Comparison of ENCODE assay signal across 10 cellular contexts in the genomic region with DNA sequence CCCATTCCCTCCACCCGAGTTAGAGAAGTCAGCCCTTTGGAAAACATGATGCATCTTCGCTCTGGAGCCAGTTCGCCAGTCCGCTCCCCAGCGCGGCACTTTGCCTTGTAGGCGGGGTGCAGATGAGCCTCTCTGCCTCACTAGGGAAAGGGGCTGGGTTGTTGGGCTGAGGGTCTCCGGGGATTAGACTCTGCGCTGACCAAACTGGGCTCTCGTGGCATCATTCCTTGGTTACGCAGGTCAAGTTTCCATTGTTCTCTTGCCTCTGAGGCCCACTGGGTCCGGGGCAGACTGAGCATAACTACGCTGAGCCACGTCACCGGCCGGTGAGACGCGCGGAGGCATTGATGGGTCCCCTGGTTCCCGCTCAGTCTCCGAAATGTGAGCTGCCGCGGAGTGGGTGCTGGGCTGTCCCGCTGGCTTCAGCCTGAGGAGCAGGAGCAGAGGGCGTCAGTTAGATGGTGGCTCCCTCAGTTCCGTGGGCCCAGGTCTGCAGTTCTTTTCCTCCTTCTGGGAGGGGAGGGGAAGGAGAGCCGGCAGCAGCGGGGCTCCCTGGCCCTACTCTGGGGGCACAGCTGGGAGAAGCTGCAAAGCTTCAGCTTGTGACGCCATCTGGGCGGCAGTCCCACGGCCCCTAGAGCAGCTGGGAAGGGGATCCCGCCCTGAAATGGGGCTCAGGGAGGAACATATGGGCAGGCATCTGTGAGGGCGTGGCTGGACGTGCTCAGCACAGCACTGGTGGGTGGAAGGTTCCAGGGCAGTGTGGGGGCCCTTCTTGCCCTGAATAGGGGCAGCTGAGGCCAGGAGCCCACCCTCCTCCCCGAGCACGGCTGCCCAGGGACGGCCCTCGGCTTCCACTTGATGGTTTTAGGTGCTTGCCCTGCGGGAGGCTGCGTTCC.
DNase-seq lines count a peak whose midpoint lies in the region; ATAC-seq and TF ChIP-seq lines count a peak whose summit lies in the region.
"Had no signal": no experiment of that assay in that cellular context is flagged by ENCODE, and none has a peak within 500 bp of the region (broad histone marks: within the 10 kb centered on the region; RNA-seq: fewer than 3 reads in every experiment).

No MANE protein-coding gene starts in this region.

- intact Hi-C loops in posterior vena cava (cut with DNase I), result loop anchor here in 1 of 2 donors (10.0 kb wide), 1 partner anchor 115 kb away; no protein-coding TSS in a partner anchor

- no peaks in the 10 kb centered on the region for H3K79me2 ChIP-seq in ACC112 (ENCODE audit: control insufficient read depth, insufficient read depth, low read length, unreplicated experiment)

- ATAC-seq in GM21528 (IDR thresholded peaks at IDR 0.05; ENCODE audit: low FRiP score, unreplicated experiment), result no peak
- ATAC-seq in GM21390 (IDR thresholded peaks at IDR 0.05; ENCODE audit: unreplicated experiment), result no peak
- ATAC-seq: esophagus mucosa had no signal

- in situ Hi-C loops in ACHN (cut with HindIII; ENCODE audit: low pct_ligation_motif_present, low pct_unique_long_range_greater_than_20kb, low sequenced_read_pairs), result no loop called here

- peaks cover 7% of the 10 kb centered on the region for H3K36me3 ChIP-seq in ACC112 (ENCODE audit: insufficient read depth, low read length)
- peaks cover 6% of the 10 kb centered on the region for H3K36me3 ChIP-seq in cardiac muscle cell

- H3K9me3 ChIP-seq in cardiac muscle cell (ENCODE audit: low read depth), result no peaks in the 10 kb centered on the region

- peaks cover 44% of the 10 kb centered on the region for H3K4me1 ChIP-seq in ACC112 (ENCODE audit: control insufficient read depth, insufficient read depth, low read length, unreplicated experiment)
- H3K4me1 ChIP-seq in cardiac muscle cell (ENCODE audit: low read depth), result peaks cover 35% of the 10 kb centered on the region

- DNase-seq in NCI-H82 treated with DMSO at 0.1 percent for 48 hours (lab: John Stamatoyannopoulos, UW; ENCODE audit: unreplicated experiment) (peak; percentile 58), cardiac muscle cell (ENCODE audit: low read depth in 1 of 2, low spot score in 1 of 2) (no peak), posterior vena cava (ENCODE audit: low spot score) (peak; percentile 94), ACHN (no peak), RPMI8226 (no peak)
- DNase-seq: stimulated activated naive CD4-positive, alpha-beta T cell had no signal

- no peak for TF ChIP-seq CTCF in cardiac muscle cell (IDR thresholded peaks at IDR 0.05; ENCODE audit: low read depth, low read length)

- H3K27ac ChIP-seq in ACC112 (ENCODE audit: low read depth, low read length), result peak overlapping the region; percentile 96
- H3K27ac ChIP-seq in cardiac muscle cell, result peak overlapping the region; percentile 79

- no peak overlapping the region for H2AFZ ChIP-seq in ACC112 (ENCODE audit: low read length, unreplicated experiment)

- H3K27me3 ChIP-seq in ACC112 (ENCODE audit: insufficient read depth, low read length), result no peaks in the 10 kb centered on the region
- H3K27me3 ChIP-seq in cardiac muscle cell, result no peaks in the 10 kb centered on the region

- H3K4me3 ChIP-seq in ACC112 (ENCODE audit: low read depth, low read length), result no peak overlapping the region
- H3K4me3 ChIP-seq in cardiac muscle cell, result no peak overlapping the region

Comparison
In these comparisons a context has a peak if more than half of its experiments do, and no peak if none do; other contexts are left out.
1. DNase-seq: peak in NCI-H82 treated with DMSO at 0.1 percent for 48 hours (single experiment) and posterior vena cava (single experiment); none in cardiac muscle cell (0 of 2), ACHN (single experiment) and RPMI8226 (single experiment).